Comparison of ENCODE assay signal across 29 cellular contexts in genomic region chr1:209307836-209308235, GRCh38.
"Had no signal": no experiment of that assay in that cellular context is flagged by ENCODE, and none has a peak within 500 bp of the region (broad histone marks: within the 10 kb centered on the region; RNA-seq: fewer than 3 reads in every experiment).

No MANE protein-coding gene starts in this region.

- H3K27ac ChIP-seq: adrenal gland, body of pancreas, epithelial cell of prostate, gastroesophageal sphincter, left lung, lower lobe of right lung, thoracic aorta, vagina had no signal

- H3K4me3 ChIP-seq: adrenal gland, body of pancreas, gastroesophageal sphincter, left lung, lower lobe of right lung, thoracic aorta, vagina had no signal

- H3K27me3 ChIP-seq: adrenal gland, left lung, vagina had no signal

- H3K9me3 ChIP-seq: adrenal gland, body of pancreas, gastroesophageal sphincter, left lung, lower lobe of right lung, thoracic aorta, vagina had no signal

- DNase-seq: activated B cell treated with CpG ODN at 0.5 μM for 24 hours; activated CD4-positive, alpha-beta T cell treated with anti-CD3 and anti-CD28 coated beads, Interleukin-2, amount 50 U/mL, for 4 hours; activated CD8-positive, alpha-beta memory T cell treated with anti-CD3 and anti-CD28 coated beads, Interleukin-2, amount 50 U/mL, for 4 hours; activated effector memory CD4-positive, alpha-beta T cell treated with anti-CD3 and anti-CD28 coated beads, Interleukin-2, amount 50 U/mL, for 16 hours; activated naive CD4-positive, alpha-beta T cell treated with anti-CD3 and anti-CD28 coated beads for 36 hours; activated naive CD8-positive, alpha-beta T cell treated with anti-CD3 and anti-CD28 coated beads for 36 hours; activated T-cell treated with anti-CD3 and anti-CD28 coated beads, Interleukin-2, amount 50 U/mL, for 1 hour; adrenal gland; aorta; body of pancreas; effector CD8-positive, alpha-beta T cell; head of caudate nucleus; hypothalamus; immature natural killer cell; kidney; left lung; lower lobe of right lung; mesenchymal stem cell; right cardiac atrium; stimulated activated CD4-positive, alpha-beta T cell treated with anti-CD3 and anti-CD28 coated beads, Interleukin-12 subunit alpha, Interleukin-12 subunit beta, amount 100 ng/mL, for 4 hours; stimulated activated CD4-positive, alpha-beta T cell treated with anti-CD3 and anti-CD28 coated beads, Interleukin-4, amount 100 ng/mL, for 1 hour; stimulated activated naive CD8-positive, alpha-beta T cell treated with anti-CD3 and anti-CD28 coated beads, Interleukin-15, Interleukin-2, amounts not matched to agents 100 U/mL and 50 U/mL, for 24 hours; T-helper 2 cell; trophoblast cell had no signal

- ATAC-seq: body of pancreas; gastroesophageal sphincter; left lung; lower lobe of right lung; natural killer cell treated with Interleukin-12 subunit alpha and Interleukin-12 subunit beta and Interleukin-15 and Interleukin-18, amount 100 ng/mL, for 72 hours; right cardiac atrium; stimulated activated naive CD8-positive, alpha-beta T cell treated with anti-CD3 and anti-CD28 coated beads, Interleukin-15, Interleukin-2, amounts not matched to agents 100 U/mL and 50 U/mL, for 24 hours had no signal

- H3K36me3 ChIP-seq: adrenal gland, gastroesophageal sphincter, left lung, lower lobe of right lung, thoracic aorta, vagina had no signal

- H3K4me1 ChIP-seq: adrenal gland, body of pancreas, gastroesophageal sphincter, left lung, lower lobe of right lung, vagina had no signal
